Comparison of ENCODE assay signal across 8 cellular contexts in the genomic region with DNA sequence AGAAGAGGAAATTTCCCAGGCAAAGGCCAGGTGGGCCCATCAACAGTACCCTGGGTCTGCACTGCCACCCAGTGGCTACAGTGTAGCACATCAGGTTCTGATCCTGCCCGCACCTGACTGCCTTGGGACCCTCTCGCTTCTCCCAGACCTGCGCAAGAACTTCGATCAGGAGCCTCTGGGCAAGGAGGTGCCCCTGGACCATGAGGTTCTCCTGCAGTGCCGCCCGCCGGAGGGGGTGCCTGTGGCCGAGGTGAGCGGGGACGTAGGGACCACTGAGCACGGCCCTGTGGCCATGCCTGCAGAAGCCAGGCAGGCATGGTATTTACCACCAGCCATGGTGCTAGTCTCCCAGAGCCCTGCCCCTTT. TPM values are rescaled to one million over a fixed set of nuclear protein-coding genes. Genes with fewer than 3 reads are reported as not detected.
DNase-seq lines count a peak whose midpoint lies in the region; TF ChIP-seq lines count a peak whose summit lies in the region.

No MANE protein-coding gene starts in this region.

- DNase-seq in G401 (ENCODE audit: low spot score), result peak; percentile 84
- peak; percentile 40 to 46 for DNase-seq in activated CD4-positive, alpha-beta T cell treated with anti-CD3 and anti-CD28 coated beads, Interleukin-2, amount 50 U/mL, for 48 hours
- no peak for DNase-seq in esophagus squamous epithelium (lab: John Stamatoyannopoulos, UW)
- peak; percentile 86 for DNase-seq in neural progenitor cell (ENCODE audit: low spot score)
- DNase-seq in middle frontal gyrus (ENCODE audit: extremely low spot score, low spot score), result no peak
- DNase-seq in amniotic stem cell (lab: John Stamatoyannopoulos, UW), result no peak
- DNase-seq in NCI-H1048 (lab: John Stamatoyannopoulos, UW), result no peak

- no peaks in the 10 kb centered on the region for H3K36me3 Mint-ChIP-seq in neural progenitor cell

- H3K9me3 ChIP-seq in esophagus squamous epithelium (no peaks in the 10 kb centered on the region), neural progenitor cell (ENCODE audit: low read depth) (no peaks in the 10 kb centered on the region)

- peaks cover 7% of the 10 kb centered on the region for H3K4me1 Mint-ChIP-seq in neural progenitor cell

- H3K27me3 Mint-ChIP-seq in neural progenitor cell (ENCODE audit: insufficient read depth, low read depth), result peaks cover 5% of the 10 kb centered on the region

- no peak overlapping the region for H3K4me2 ChIP-seq in neural progenitor cell

- H3K4me1 ChIP-seq in esophagus squamous epithelium, result no peaks in the 10 kb centered on the region
- no peaks in the 10 kb centered on the region for H3K4me1 ChIP-seq in neural progenitor cell

- H3K27me3 ChIP-seq in esophagus squamous epithelium (no peaks in the 10 kb centered on the region), neural progenitor cell (no peaks in the 10 kb centered on the region)

- TF ChIP-seq CTCF in LNCAP (IDR thresholded peaks at IDR 0.05) (peak; percentile 89), esophagus squamous epithelium (IDR thresholded peaks at IDR 0.05) (peak; percentile 30 to 77 (median 64)), neural progenitor cell (IDR thresholded peaks at IDR 0.05) (peak; percentile 78)

- H3K4me3 Mint-ChIP-seq in neural progenitor cell, result no peak overlapping the region

- in situ Hi-C loops in G401 (cut with HindIII; ENCODE audit: low sequenced_read_pairs), result no loop called here

- H3K36me3 ChIP-seq in esophagus squamous epithelium (peaks cover 4 to 100% (median 7%) of the 10 kb centered on the region in 3 donors), neural progenitor cell (no peaks in the 10 kb centered on the region)

- no peak overlapping the region for H3K27ac Mint-ChIP-seq in neural progenitor cell

- no peak for TF ChIP-seq POLR2A in esophagus squamous epithelium (IDR thresholded peaks at IDR 0.05)

- no peaks in the 10 kb centered on the region for H3K79me2 ChIP-seq in neural progenitor cell (ENCODE audit: low read depth)

- H3K9me3 Mint-ChIP-seq in neural progenitor cell, result no peaks in the 10 kb centered on the region

- H3K27ac ChIP-seq in esophagus squamous epithelium (no peak overlapping the region), neural progenitor cell (no peak overlapping the region)

- H3K9ac ChIP-seq in neural progenitor cell, result no peak overlapping the region

- no peak overlapping the region for H2AFZ ChIP-seq in neural progenitor cell (replicated peaks)

- WGBS in esophagus squamous epithelium, 2 donors, result no CpG with 5 or more reads among the region's 11 CpGs

- H3K4me3 ChIP-seq in esophagus squamous epithelium (no peak overlapping the region), neural progenitor cell (no peak overlapping the region)

- H3F3A ChIP-seq in neural progenitor cell (ENCODE audit: low read depth), result no peaks in the 10 kb centered on the region

- intact Hi-C loops in esophagus squamous epithelium (cut with DNase I), result loop anchor here (5.0 kb wide), 1 partner anchor 363 kb away; no protein-coding TSS in a partner anchor

- no peaks in the 10 kb centered on the region for H4K20me1 ChIP-seq in neural progenitor cell (ENCODE audit: low read depth)

RNA-seq across cellular contexts. Expression of gene SLC29A3, which starts 33.9 kb away (rescaled TPM):
- total RNA-seq in G401 (2014; rRNA removed; shearing (Covaris generic)), result 3.3 and 3.4 TPM in 2 replicates
- total RNA-seq in esophagus squamous epithelium (1 to 10 TPM in 3 of 4 donors, under 1 TPM in 1; 0.87 to 3.1 (median 2.3) TPM), neural progenitor cell (ENCODE audit: low replicate concordance) (2.5 and 9.0 TPM in 2 replicates)

Comparison
In these comparisons a context has a peak if more than half of its experiments do, and no peak if none do; other contexts are left out.
1. DNase-seq: peak in G401 (single experiment), activated CD4-positive, alpha-beta T cell treated with anti-CD3 and anti-CD28 coated beads, Interleukin-2, amount 50 U/mL, for 48 hours (2 of 2) and neural progenitor cell (single experiment); none in esophagus squamous epithelium (single experiment), middle frontal gyrus (single experiment), amniotic stem cell (single experiment) and NCI-H1048 (single experiment).
2. Peak in every context shown above with its lines, with median percentiles within 50 percentile points of each other: CTCF ChIP-seq.